Comparison of ENCODE assay signal across 29 cellular contexts in the genomic region with DNA sequence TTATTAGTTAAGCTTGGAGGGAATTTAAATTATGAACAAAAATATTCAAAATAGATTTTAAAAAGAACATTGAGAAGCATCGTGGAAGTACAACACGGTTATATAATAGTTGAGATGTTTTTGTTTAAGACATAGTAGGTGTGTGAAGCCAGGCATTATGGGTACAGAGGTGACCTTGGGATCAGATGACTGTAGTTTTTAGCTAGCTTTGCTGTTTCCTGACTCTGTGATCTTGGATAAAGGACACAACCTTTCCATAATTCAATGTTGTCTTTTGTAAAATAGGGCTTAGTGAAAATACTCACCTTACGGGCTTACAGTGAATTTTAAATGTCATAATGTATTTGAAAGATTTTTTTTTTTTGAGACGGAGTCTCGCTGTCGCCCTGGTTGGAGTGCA.
"Had no signal": no experiment of that assay in that cellular context is flagged by ENCODE, and none has a peak within 500 bp of the region (broad histone marks: within the 10 kb centered on the region; RNA-seq: fewer than 3 reads in every experiment).

No MANE protein-coding gene starts in this region.

- ATAC-seq: natural killer cell; psoas muscle; right cardiac atrium; right lobe of liver; stimulated activated effector memory CD8-positive, alpha-beta T cell treated with anti-CD3 and anti-CD28 coated beads, Interleukin-12 subunit alpha, Interleukin-12 subunit beta, amount 100 ng/mL, for 72 hours; stimulated activated naive B cell treated with anti-CD40 and anti-IgM and Interleukin-4, amounts not matched to agents 10 μg/mL and 1 μg/mL and 100 μg/mL, for 72 hours had no signal

- H3K27me3 Mint-ChIP-seq: progenitor cell of endocrine pancreas; stimulated activated naive B cell treated with anti-CD40 and anti-IgM and Interleukin-4, amounts not matched to agents 10 μg/mL and 1 μg/mL and 100 μg/mL, for 72 hours; stimulated activated naive CD8-positive, alpha-beta T cell treated with anti-CD3 and anti-CD28 coated beads, Interleukin-15, Interleukin-2, amounts not matched to agents 100 ng/mL and 50 ng/mL, for 24 hours had no signal

- H3K79me2 ChIP-seq: parathyroid adenoma had no signal

- H3K9ac ChIP-seq: neural progenitor cell, parathyroid adenoma had no signal

- H3K27me3 ChIP-seq: neural progenitor cell, ovary, right lobe of liver, sigmoid colon, stomach, thyroid gland, tibial nerve, upper lobe of left lung, vagina had no signal

- H3K27ac Mint-ChIP-seq: natural killer cell; nephron; neural progenitor cell; progenitor cell of endocrine pancreas; stimulated activated effector memory CD8-positive, alpha-beta T cell treated with anti-CD3 and anti-CD28 coated beads, Interleukin-12 subunit alpha, Interleukin-12 subunit beta, amount 100 ng/mL, for 72 hours; stimulated activated naive B cell treated with anti-CD40 and anti-IgM and Interleukin-4, amounts not matched to agents 10 μg/mL and 1 μg/mL and 100 μg/mL, for 72 hours; stimulated activated naive CD8-positive, alpha-beta T cell treated with anti-CD3 and anti-CD28 coated beads, Interleukin-15, Interleukin-2, amounts not matched to agents 100 ng/mL and 50 ng/mL, for 24 hours had no signal

- H2AFZ ChIP-seq: neural progenitor cell, parathyroid adenoma had no signal

- H3K36me3 Mint-ChIP-seq: stimulated activated effector memory CD8-positive, alpha-beta T cell treated with anti-CD3 and anti-CD28 coated beads, Interleukin-12 subunit alpha, Interleukin-12 subunit beta, amount 100 ng/mL, for 72 hours had no signal

- FAIRE-seq: small intestine, urothelium cell line had no signal

- H3K9me3 ChIP-seq: ovary, psoas muscle, right lobe of liver, sigmoid colon, stomach, thoracic aorta, thyroid gland, tibial nerve, upper lobe of left lung, vagina had no signal

- H3K4me3 Mint-ChIP-seq: natural killer cell; nephron; neural progenitor cell; stimulated activated effector memory CD8-positive, alpha-beta T cell treated with anti-CD3 and anti-CD28 coated beads, Interleukin-12 subunit alpha, Interleukin-12 subunit beta, amount 100 ng/mL, for 72 hours; stimulated activated naive B cell treated with anti-CD40 and anti-IgM and Interleukin-4, amounts not matched to agents 10 μg/mL and 1 μg/mL and 100 μg/mL, for 72 hours; stimulated activated naive CD8-positive, alpha-beta T cell treated with anti-CD3 and anti-CD28 coated beads, Interleukin-15, Interleukin-2, amounts not matched to agents 100 ng/mL and 50 ng/mL, for 24 hours had no signal

- H3K4me1 ChIP-seq: neural progenitor cell, parathyroid adenoma, psoas muscle, right lobe of liver, sigmoid colon, stomach, thyroid gland, tibial nerve, upper lobe of left lung, vagina had no signal

- H3K27ac ChIP-seq: neural progenitor cell, ovary, parathyroid adenoma, psoas muscle, right lobe of liver, sigmoid colon, stomach, thoracic aorta, thyroid gland, tibial nerve, upper lobe of left lung, vagina had no signal

- H3K36me3 ChIP-seq: neural progenitor cell, ovary, right lobe of liver, sigmoid colon, thoracic aorta, thyroid gland, tibial nerve, vagina had no signal

- H3K4me1 Mint-ChIP-seq: natural killer cell; nephron; stimulated activated effector memory CD8-positive, alpha-beta T cell treated with anti-CD3 and anti-CD28 coated beads, Interleukin-12 subunit alpha, Interleukin-12 subunit beta, amount 100 ng/mL, for 72 hours; stimulated activated naive B cell treated with anti-CD40 and anti-IgM and Interleukin-4, amounts not matched to agents 10 μg/mL and 1 μg/mL and 100 μg/mL, for 72 hours had no signal

- DNase-seq: natural killer cell; occipital lobe; ovary; posterior cingulate gyrus; psoas muscle; right cardiac atrium; right lobe of liver; sigmoid colon; small intestine; stimulated activated CD4-positive, alpha-beta T cell treated with anti-CD3 and anti-CD28 coated beads, Interleukin-15, amount 100 ng/mL, for 24 hours; stimulated activated CD4-positive, alpha-beta T cell treated with anti-CD3 and anti-CD28 coated beads, Interleukin-2, amount 100 ng/mL, for 24 hours; stimulated activated CD4-positive, alpha-beta T cell treated with anti-CD3 and anti-CD28 coated beads, Interleukin-2, amount 100 ng/mL, for 48 hours; stimulated activated CD4-positive, alpha-beta T cell treated with anti-CD3 and anti-CD28 coated beads, Interleukin-4, amount 100 ng/mL, for 24 hours; stimulated activated naive B cell treated with anti-CD40 and anti-IgM and Interleukin-4, amounts not matched to agents 10 μg/mL and 1 μg/mL and 100 μg/mL, for 72 hours; stimulated activated naive CD4-positive, alpha-beta T cell treated with Interleukin-2 at 50 U/mL for 16 hours; stomach; thyroid gland; trophoblast cell had no signal

- H3K4me2 ChIP-seq: neural progenitor cell had no signal

- H3K4me3 ChIP-seq: neural progenitor cell, ovary, psoas muscle, right lobe of liver, sigmoid colon, stomach, thoracic aorta, thyroid gland, tibial nerve, upper lobe of left lung, vagina had no signal

- H3K9me3 Mint-ChIP-seq: neural progenitor cell; stimulated activated naive CD8-positive, alpha-beta T cell treated with anti-CD3 and anti-CD28 coated beads, Interleukin-15, Interleukin-2, amounts not matched to agents 100 ng/mL and 50 ng/mL, for 24 hours had no signal
